In the genomic region with DNA sequence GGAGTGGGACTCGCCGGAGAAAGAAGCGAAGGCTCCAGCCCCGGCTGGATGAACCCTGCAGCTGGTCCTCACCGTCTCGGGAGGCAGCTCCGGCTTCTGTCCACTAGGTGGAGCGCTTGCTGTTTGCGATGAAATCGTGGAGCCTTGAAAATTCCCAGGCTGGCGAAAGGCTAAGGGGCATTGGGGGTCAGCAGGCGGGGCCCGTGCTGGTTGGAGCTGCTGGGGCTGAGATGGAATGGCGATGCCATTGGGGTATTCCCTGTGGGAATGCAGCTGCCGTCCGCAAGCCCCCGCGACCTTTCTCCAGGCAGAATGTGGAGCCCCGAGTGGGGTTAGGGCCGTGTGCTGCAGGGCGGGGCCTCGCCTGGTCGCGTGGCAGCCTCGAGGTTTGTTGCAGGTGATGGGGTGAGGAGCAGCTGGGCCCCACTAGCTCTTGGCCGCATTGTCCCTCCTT, we compare ENCODE assay signal across 8 cellular contexts.
DNase-seq lines count a peak whose midpoint lies in the region; ATAC-seq and TF ChIP-seq lines count a peak whose summit lies in the region.

No MANE protein-coding gene starts in this region.

- H3K9me3 ChIP-seq in osteoblast (ENCODE audit: low read depth, low read length) (no peaks in the 10 kb centered on the region), thoracic aorta (no peaks in the 10 kb centered on the region)

- H3K27ac ChIP-seq in osteoblast (ENCODE audit: low read depth, low read length) (no peak overlapping the region), thoracic aorta (no peak overlapping the region)

- no peaks in the 10 kb centered on the region for H3K4me1 Mint-ChIP-seq in activated T-helper 2 cell treated with anti-CD3 and anti-CD28 coated beads, Interferon-gamma antibody, Interleukin-2, Interleukin-4, amounts not matched to agents 10 μg/mL and 5 μg/mL and 100 μg/mL, durations not matched to agents 14 hours and 24 hours and 36 hours (ENCODE audit: low read depth)

- peaks cover 2% of the 10 kb centered on the region for H3K4me1 ChIP-seq in osteoblast (ENCODE audit: insufficient read depth, low read length)
- no peaks in the 10 kb centered on the region for H3K4me1 ChIP-seq in thoracic aorta (ENCODE audit: control insufficient read depth in 1 of 2, low read depth in 2 of 2)

- no peak overlapping the region for H2AFZ ChIP-seq in osteoblast (ENCODE audit: low read length)

- H3K9me3 Mint-ChIP-seq in activated T-helper 2 cell treated with anti-CD3 and anti-CD28 coated beads, Interferon-gamma antibody, Interleukin-2, Interleukin-4, amounts not matched to agents 10 μg/mL and 5 μg/mL and 100 μg/mL, durations not matched to agents 14 hours and 24 hours and 36 hours: no peaks in the 10 kb centered on the region

- DNase-seq in COR-L47 (lab: John Stamatoyannopoulos, UW) (peak; percentile 32), HT1080 (ENCODE audit: low read depth) (peak; percentile 41), RKO (ENCODE audit: low spot score) (peak; percentile 60), foreskin melanocyte (peak; percentile 54), osteoblast (ENCODE audit: insufficient read length, low spot score, missing footprints) (peak; percentile 98), thoracic aorta (ENCODE audit: low spot score) (no peak)
- peak; percentile 42 for DNase-seq in activated T-helper 2 cell treated with anti-CD3 and anti-CD28 coated beads, Interferon-gamma antibody, Interleukin-2, Interleukin-4, amounts not matched to agents 10 μg/mL and 5 μg/mL and 100 μg/mL, durations not matched to agents 14 hours and 24 hours and 36 hours (ENCODE audit: low spot score)

- intact Hi-C loops in activated T-helper 2 cell treated with anti-CD3 and anti-CD28 coated beads, Interferon-gamma antibody, Interleukin-2, Interleukin-4, amounts not matched to agents 10 μg/mL and 5 μg/mL and 100 μg/mL, durations not matched to agents 14 hours and 24 hours and 36 hours (cut with micrococcal nuclease): no loop called here

- no peaks in the 10 kb centered on the region for H3K79me2 ChIP-seq in osteoblast (ENCODE audit: insufficient read depth, low read length)

- peaks cover 11% of the 10 kb centered on the region for H4K20me1 ChIP-seq in osteoblast (ENCODE audit: insufficient read depth, low read length)

- H3K4me3 Mint-ChIP-seq in activated T-helper 2 cell treated with anti-CD3 and anti-CD28 coated beads, Interferon-gamma antibody, Interleukin-2, Interleukin-4, amounts not matched to agents 10 μg/mL and 5 μg/mL and 100 μg/mL, durations not matched to agents 14 hours and 24 hours and 36 hours (ENCODE audit: low read depth): no peak overlapping the region

- H3K4me3 ChIP-seq in osteoblast (ENCODE audit: insufficient read depth, low read length) (no peak overlapping the region), thoracic aorta (no peak overlapping the region)

- no peak overlapping the region for H3K27ac Mint-ChIP-seq in activated T-helper 2 cell treated with anti-CD3 and anti-CD28 coated beads, Interferon-gamma antibody, Interleukin-2, Interleukin-4, amounts not matched to agents 10 μg/mL and 5 μg/mL and 100 μg/mL, durations not matched to agents 14 hours and 24 hours and 36 hours

- peak; percentile 60 for ATAC-seq in thoracic aorta (ENCODE audit: insufficient number of reproducible peaks, low FRiP score, low read depth)
- ATAC-seq in HG03354 (IDR thresholded peaks at IDR 0.05; ENCODE audit: poor library complexity, severe bottlenecking, unreplicated experiment): no peak

- H3K27me3 Mint-ChIP-seq in activated T-helper 2 cell treated with anti-CD3 and anti-CD28 coated beads, Interferon-gamma antibody, Interleukin-2, Interleukin-4, amounts not matched to agents 10 μg/mL and 5 μg/mL and 100 μg/mL, durations not matched to agents 14 hours and 24 hours and 36 hours (ENCODE audit: low read depth): no peaks in the 10 kb centered on the region

- H3K36me3 Mint-ChIP-seq in activated T-helper 2 cell treated with anti-CD3 and anti-CD28 coated beads, Interferon-gamma antibody, Interleukin-2, Interleukin-4, amounts not matched to agents 10 μg/mL and 5 μg/mL and 100 μg/mL, durations not matched to agents 14 hours and 24 hours and 36 hours (ENCODE audit: low read depth): no peaks in the 10 kb centered on the region

- H3K27me3 ChIP-seq in osteoblast (ENCODE audit: insufficient read depth, low read length) (peaks cover 4% of the 10 kb centered on the region), thoracic aorta (replicated peaks; ENCODE audit: insufficient read depth) (no peaks in the 10 kb centered on the region)

- peak overlapping the region; percentile 36 for H3K4me2 ChIP-seq in osteoblast (ENCODE audit: insufficient read depth, low read length)

- TF ChIP-seq CTCF in osteoblast (IDR thresholded peaks at IDR 0.05; ENCODE audit: extremely low read depth, low read depth, low read length) (peak; percentile 89), thoracic aorta (IDR thresholded peaks at IDR 0.05) (peak; percentile 87)

- H3K36me3 ChIP-seq in osteoblast (ENCODE audit: insufficient read depth, low read length) (no peaks in the 10 kb centered on the region), thoracic aorta (no peaks in the 10 kb centered on the region)
